ENCODE assay signal across 16 cellular contexts in the genomic region with DNA sequence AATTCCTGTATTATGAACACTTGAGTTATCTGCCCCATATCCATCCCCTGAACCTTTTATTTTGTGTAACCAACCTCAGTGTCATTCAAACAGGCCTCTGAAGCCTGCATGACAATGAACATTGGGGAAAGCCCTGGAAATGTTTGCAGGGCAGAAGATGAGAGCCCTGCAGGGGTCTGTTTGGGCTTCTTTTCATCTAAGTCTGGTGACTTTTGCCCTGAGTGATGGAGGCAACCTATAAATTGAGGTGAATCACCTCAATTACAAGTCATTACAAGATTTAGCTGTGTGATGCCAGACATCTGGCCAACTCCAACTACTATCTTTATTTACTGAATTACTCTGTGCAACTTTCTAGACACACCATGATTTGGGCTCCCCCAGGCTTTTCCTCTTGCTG.
"Had no signal": no experiment of that assay in that cellular context is flagged by ENCODE, and none has a peak within 500 bp of the region (broad histone marks: within the 10 kb centered on the region; RNA-seq: fewer than 3 reads in every experiment).

No MANE protein-coding gene starts in this region.

- H3K9me3 ChIP-seq: pancreas, sigmoid colon, thyroid gland had no signal

- DNase-seq: activated CD4-positive, CD25-positive, alpha-beta regulatory T cell treated with anti-CD3 and anti-CD28 coated beads, Interleukin-2, amount 50 U/mL, for 72 hours; activated CD8-positive, alpha-beta memory T cell treated with anti-CD3 and anti-CD28 coated beads, Interleukin-2, amount 50 U/mL, for 48 hours; activated naive CD4-positive, alpha-beta T cell treated with anti-CD3 and anti-CD28 coated beads, Interleukin-2, amount 50 U/mL, for 16 hours; aorta; brain microvascular endothelial cell; erythroblast; hypothalamus; natural killer cell; pancreas; sigmoid colon; stimulated activated CD8-positive, alpha-beta memory T cell treated with anti-CD3 and anti-CD28 coated beads, Interleukin-4, amount 100 ng/mL, for 48 hours; stimulated activated naive CD4-positive, alpha-beta T cell treated with Interleukin-2 at 50 U/mL for 16 hours; T1000; thyroid gland had no signal

- H3K36me3 ChIP-seq: brain microvascular endothelial cell, pancreas, sigmoid colon, thyroid gland had no signal

- H3K27ac ChIP-seq: brain microvascular endothelial cell, coronary artery, pancreas, sigmoid colon, thyroid gland had no signal

- H3K27me3 ChIP-seq: brain microvascular endothelial cell, pancreas, sigmoid colon, thyroid gland had no signal

- H3K9me3 Mint-ChIP-seq: natural killer cell had no signal

- ATAC-seq: pancreas had no signal

- H3K4me3 Mint-ChIP-seq: natural killer cell had no signal

- H3K4me1 ChIP-seq: pancreas, thyroid gland had no signal

- H3K4me3 ChIP-seq: coronary artery, lung, pancreas, sigmoid colon, thyroid gland had no signal
